ENCODE assay signal across 8 cellular contexts in the genomic region with DNA sequence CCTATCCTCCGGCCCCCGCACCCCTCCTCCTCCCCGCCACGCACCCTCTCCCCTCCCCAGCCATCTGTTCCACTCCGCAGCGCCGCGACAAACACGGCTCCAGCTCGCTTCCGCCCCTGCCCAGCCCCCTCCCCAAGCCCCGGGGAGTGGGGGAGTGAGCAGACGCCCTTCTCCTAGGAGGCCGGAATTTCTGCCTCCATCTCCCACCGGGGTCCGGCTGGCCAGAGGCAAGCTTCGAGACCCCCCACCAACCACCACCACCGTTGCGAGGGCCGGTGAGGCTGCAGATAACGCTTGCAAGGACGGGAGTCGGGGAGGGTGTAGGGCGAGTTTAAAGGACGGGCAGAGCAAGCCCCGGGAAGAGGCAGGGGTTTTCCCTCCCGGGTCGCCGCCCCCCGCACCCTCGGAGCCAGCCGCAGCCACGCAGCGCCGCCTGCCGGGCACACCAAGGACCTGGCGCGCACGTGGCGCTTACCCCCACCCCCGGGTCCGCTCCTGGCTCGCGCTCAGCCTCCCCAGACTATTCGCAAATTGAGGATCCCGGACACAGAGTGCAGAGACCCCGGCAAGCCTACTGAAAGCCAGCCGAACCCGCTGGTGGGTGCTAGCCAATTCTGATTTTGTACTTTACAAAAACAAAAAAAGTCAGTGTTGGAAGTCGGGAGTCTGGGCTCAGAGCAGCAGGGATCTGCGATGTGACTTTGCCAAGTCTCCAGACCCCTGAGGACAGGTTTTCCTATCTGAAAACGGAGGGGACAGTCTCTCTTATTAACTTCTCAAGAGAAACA. TPM values are rescaled to one million over a fixed set of nuclear protein-coding genes. Genes with fewer than 3 reads are reported as not detected.
DNase-seq lines count a peak whose midpoint lies in the region; ATAC-seq and TF ChIP-seq lines count a peak whose summit lies in the region.

No MANE protein-coding gene starts in this region.

- peak; percentile 58 for ATAC-seq in stimulated activated memory B cell treated with anti-CD40 and anti-IgM and Interleukin-4, amounts not matched to agents 10 μg/mL and 1 μg/mL and 100 μg/mL, for 72 hours

- peak; percentile 88 for TF ChIP-seq CTCF in GM12875 (IDR thresholded peaks at IDR 0.05; ENCODE audit: borderline replicate concordance, insufficient read depth, low read depth, low read length)
- TF ChIP-seq CTCF in chondrocyte (IDR thresholded peaks at IDR 0.05), result peak; percentile 88

- no peaks in the 10 kb centered on the region for H3K9me3 Mint-ChIP-seq in chondrocyte (ENCODE audit: low read depth)
- H3K9me3 Mint-ChIP-seq in stimulated activated memory B cell treated with anti-CD40 and anti-IgM and Interleukin-4, amounts not matched to agents 10 μg/mL and 1 μg/mL and 100 μg/mL, for 72 hours, result no peaks in the 10 kb centered on the region

- peaks cover 46% of the 10 kb centered on the region for H3K27me3 Mint-ChIP-seq in chondrocyte (ENCODE audit: low read depth)
- peaks cover 38% of the 10 kb centered on the region for H3K27me3 Mint-ChIP-seq in stimulated activated memory B cell treated with anti-CD40 and anti-IgM and Interleukin-4, amounts not matched to agents 10 μg/mL and 1 μg/mL and 100 μg/mL, for 72 hours

- peaks cover 9% of the 10 kb centered on the region for H3K4me1 Mint-ChIP-seq in chondrocyte (ENCODE audit: low read depth)
- H3K4me1 Mint-ChIP-seq in stimulated activated memory B cell treated with anti-CD40 and anti-IgM and Interleukin-4, amounts not matched to agents 10 μg/mL and 1 μg/mL and 100 μg/mL, for 72 hours, result peaks cover 57% of the 10 kb centered on the region

- H3K4me3 ChIP-seq in GM12875 (ENCODE audit: low read depth, low read length), result peak overlapping the region; percentile 35

- DNase-seq in HuH-7 (ENCODE audit: low spot score) (peak; percentile 100), chondrocyte (ENCODE audit: low spot score) (no peak), lung microvascular endothelial cell (ENCODE audit: low read depth in 2 of 2) (peak; percentile 37 to 59), inferior parietal cortex (ENCODE audit: extremely low spot score) (no peak), putamen (ENCODE audit: low spot score) (no peak)
- DNase-seq in activated CD4-positive, CD25-positive, alpha-beta regulatory T cell (lab: John Stamatoyannopoulos, UW), result peak in 3 of 4 experiments; percentile 11 to 39 (median 33)

- peak overlapping the region; percentile 58 for H3K4me3 Mint-ChIP-seq in chondrocyte (ENCODE audit: unreplicated experiment)
- H3K4me3 Mint-ChIP-seq in stimulated activated memory B cell treated with anti-CD40 and anti-IgM and Interleukin-4, amounts not matched to agents 10 μg/mL and 1 μg/mL and 100 μg/mL, for 72 hours, result peak overlapping the region; percentile 73

- H3K27ac Mint-ChIP-seq in chondrocyte (ENCODE audit: unreplicated experiment), result no peak overlapping the region
- peak overlapping the region; percentile 57 for H3K27ac Mint-ChIP-seq in stimulated activated memory B cell treated with anti-CD40 and anti-IgM and Interleukin-4, amounts not matched to agents 10 μg/mL and 1 μg/mL and 100 μg/mL, for 72 hours

- H3K36me3 Mint-ChIP-seq in chondrocyte (ENCODE audit: low read depth), result no peaks in the 10 kb centered on the region
- peaks cover 7% of the 10 kb centered on the region for H3K36me3 Mint-ChIP-seq in stimulated activated memory B cell treated with anti-CD40 and anti-IgM and Interleukin-4, amounts not matched to agents 10 μg/mL and 1 μg/mL and 100 μg/mL, for 72 hours

RNA-seq across cellular contexts. Expression of gene RTN4RL2, which starts 22.6 kb away (rescaled TPM):
- total RNA-seq in chondrocyte, result 0.31 to 0.57 TPM in 2 of 3 replicates, not detected in the other
- total RNA-seq in lung microvascular endothelial cell, result under 0.01 and 0.20 TPM in 2 replicates

RNA-seq across cellular contexts. Expression of gene SLC43A1, which starts 32.5 kb away (rescaled TPM):
- total RNA-seq in chondrocyte, result 5.2 to 5.6 TPM (median 5.3 TPM) in 3 replicates
- 9.6 and 16.9 TPM in 2 replicates for total RNA-seq in lung microvascular endothelial cell

RNA-seq across cellular contexts. Expression of gene TIMM10, which starts 47.6 kb away (rescaled TPM):
- total RNA-seq in chondrocyte (37.5 to 61.6 TPM (median 43.2 TPM) in 3 replicates), lung microvascular endothelial cell (42.5 and 55.8 TPM in 2 replicates)

RNA-seq across cellular contexts. Expression of gene SMTNL1, which starts 54.4 kb away (rescaled TPM):
- total RNA-seq in chondrocyte (not detected in 3 replicates), lung microvascular endothelial cell (not detected in 2 replicates)

RNA-seq across cellular contexts. Expression of gene SLC43A3, which starts 56.1 kb away (rescaled TPM):
- total RNA-seq in chondrocyte (10.8 to 12.6 TPM (median 12.4 TPM) in 3 replicates), lung microvascular endothelial cell (19.4 and 38.7 TPM in 2 replicates)

Comparison
In these comparisons a context has a peak if more than half of its experiments do, and no peak if none do; other contexts are left out.
1. DNase-seq: peak in HuH-7 (single experiment), activated CD4-positive, CD25-positive, alpha-beta regulatory T cell (3 of 4) and lung microvascular endothelial cell (2 of 2); none in chondrocyte (single experiment), inferior parietal cortex (single experiment) and putamen (single experiment).